In the genomic region with DNA sequence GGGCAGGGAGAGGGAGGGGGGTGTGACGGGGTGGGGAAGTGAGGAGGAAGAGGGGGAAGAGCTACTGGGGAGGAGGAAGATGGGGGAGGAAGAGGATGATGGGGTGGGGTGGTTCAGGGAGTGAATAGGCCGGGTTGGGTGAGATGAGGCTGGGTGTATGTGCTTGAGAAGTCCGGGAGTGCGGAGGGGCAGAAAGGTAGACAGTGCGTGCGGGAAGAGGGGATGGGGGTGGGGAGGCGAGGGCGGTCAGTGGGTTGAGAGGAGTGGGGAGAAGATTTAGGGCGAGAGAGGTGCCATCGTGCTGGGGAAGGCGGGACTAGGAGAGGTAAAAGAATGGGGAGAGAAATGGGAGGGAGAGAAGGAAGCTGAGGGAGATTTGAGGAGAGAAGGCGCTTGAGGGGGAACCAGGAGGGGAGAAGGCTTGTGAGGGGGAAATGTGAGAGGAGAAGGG, we compare ENCODE assay signal across 8 cellular contexts. TPM values are rescaled to one million over a fixed set of nuclear protein-coding genes. Genes with fewer than 3 reads are reported as not detected.
DNase-seq lines count a peak whose midpoint lies in the region; ATAC-seq, FAIRE-seq and TF ChIP-seq lines count a peak whose summit lies in the region.

No MANE protein-coding gene starts in this region.

- H3K9ac ChIP-seq in astrocyte (ENCODE audit: low read length) = peak overlapping the region; percentile 72

- H3K27ac ChIP-seq in GM23338 (ENCODE audit: low read depth) = no peak overlapping the region
- H3K27ac ChIP-seq in astrocyte (ENCODE audit: low read depth, low read length) = no peak overlapping the region
- peak overlapping the region; percentile 53 to 74 (median 72) for H3K27ac ChIP-seq in gastrocnemius medialis

- CTCF ChIA-PET in activated CD4-positive, alpha-beta memory T cell treated with anti-CD3 and anti-CD28 coated beads for 36 hours (lab: Charles Lee) = interaction anchor here (0.6 to 2.0 kb wide), 5 partner anchors 8 to 601 kb away, joined by 3 to 13 read pairs (median 4); no protein-coding TSS in a partner anchor
- CTCF ChIA-PET in GM10248 (lab: Yijun Ruan, JAX) = interaction anchor here (0.7 to 4.9 kb wide), 8 partner anchors 9 to 449 kb away, joined by 3 to 39 read pairs (median 4); no protein-coding TSS in a partner anchor

- DNase-seq in GM23338 (ENCODE audit: low spot score) = peak; percentile 64
- no peak for DNase-seq in astrocyte (ENCODE audit: low read depth)
- DNase-seq in iPS DF 4.7 (ENCODE audit: extremely low read depth, low spot score) = peak; percentile 16
- no peak for DNase-seq in gastrocnemius medialis
- no peak for DNase-seq in activated CD4-positive, alpha-beta memory T cell treated with anti-CD3 and anti-CD28 coated beads for 36 hours
- DNase-seq in GM10248 (ENCODE audit: extremely low spot score) = no peak
- no peak for DNase-seq in stimulated activated CD4-positive, alpha-beta T cell treated with anti-CD3 and anti-CD28 coated beads, Interleukin-2, amount 100 ng/mL, for 24 hours
- DNase-seq in DMS53 treated with DMSO at 0.1 percent for 48 hours (lab: John Stamatoyannopoulos, UW; ENCODE audit: unreplicated experiment) = no peak

- H3K9me3 Mint-ChIP-seq in GM23338 (peaks cover 18% of the 10 kb centered on the region; the same call in 2 of the 3 replicates), astrocyte (ENCODE audit: unreplicated experiment) (peaks cover 2% of the 10 kb centered on the region)
- peaks cover 2% of the 10 kb centered on the region for H3K9me3 Mint-ChIP-seq in activated CD4-positive, alpha-beta memory T cell treated with anti-CD3 and anti-CD28 coated beads for 36 hours

- H3K9me2 ChIP-seq in GM23338 (ENCODE audit: insufficient read depth) = no peaks in the 10 kb centered on the region; the same call in 1 of the 2 replicates

- H3K4me3 Mint-ChIP-seq in GM23338 (peak overlapping the region; percentile 72), astrocyte (ENCODE audit: unreplicated experiment) (no peak overlapping the region)
- no peak overlapping the region for H3K4me3 Mint-ChIP-seq in activated CD4-positive, alpha-beta memory T cell treated with anti-CD3 and anti-CD28 coated beads for 36 hours

- peak overlapping the region; percentile 57; the same call in 1 of the 2 replicates for H3K27ac Mint-ChIP-seq in GM23338
- no peak overlapping the region for H3K27ac Mint-ChIP-seq in astrocyte (ENCODE audit: unreplicated experiment)
- H3K27ac Mint-ChIP-seq in activated CD4-positive, alpha-beta memory T cell treated with anti-CD3 and anti-CD28 coated beads for 36 hours = no peak overlapping the region

- ATAC-seq in GM23338 = peak; percentile 73
- no peak for ATAC-seq in gastrocnemius medialis

- H3K4me1 Mint-ChIP-seq in GM23338 = peaks cover 14% of the 10 kb centered on the region; the same call in 2 of the 3 replicates
- peaks cover 10% of the 10 kb centered on the region for H3K4me1 Mint-ChIP-seq in astrocyte (ENCODE audit: low read depth, unreplicated experiment)
- H3K4me1 Mint-ChIP-seq in activated CD4-positive, alpha-beta memory T cell treated with anti-CD3 and anti-CD28 coated beads for 36 hours (ENCODE audit: low read depth) = peaks cover 30% of the 10 kb centered on the region

- no peak for FAIRE-seq in astrocyte (lab: Jason Lieb, UNC)

- H3K4me1 ChIP-seq in GM23338 (ENCODE audit: insufficient read depth) (peaks cover 6% of the 10 kb centered on the region), astrocyte (ENCODE audit: insufficient read depth, low read length) (peaks cover 7% of the 10 kb centered on the region), gastrocnemius medialis (peaks cover 6% of the 10 kb centered on the region in 2 donors)

- in situ Hi-C loops in gastrocnemius medialis (cut with MboI; ENCODE audit: low sequenced_read_pairs in 4 of 4) = no loop called here

- H3K36me3 ChIP-seq in GM23338 (ENCODE audit: insufficient read depth) = no peaks in the 10 kb centered on the region
- no peaks in the 10 kb centered on the region for H3K36me3 ChIP-seq in astrocyte (ENCODE audit: insufficient read depth, low read length)
- no peaks in the 10 kb centered on the region for H3K36me3 ChIP-seq in gastrocnemius medialis

- H2AFZ ChIP-seq in GM23338 (peak overlapping the region; percentile 87), astrocyte (ENCODE audit: low read depth, low read length) (peak overlapping the region; percentile 96)

- peaks cover 3% of the 10 kb centered on the region for H3K27me3 Mint-ChIP-seq in GM23338 (ENCODE audit: insufficient read depth, low read depth, poor library complexity)
- no peaks in the 10 kb centered on the region for H3K27me3 Mint-ChIP-seq in astrocyte (ENCODE audit: low read depth, unreplicated experiment)
- peaks cover 15% of the 10 kb centered on the region for H3K27me3 Mint-ChIP-seq in activated CD4-positive, alpha-beta memory T cell treated with anti-CD3 and anti-CD28 coated beads for 36 hours

- H3K79me2 ChIP-seq in GM23338 (replicated peaks; ENCODE audit: insufficient read depth) (peaks cover 27% of the 10 kb centered on the region), astrocyte (ENCODE audit: insufficient read depth, low read length) (no peaks in the 10 kb centered on the region)

- H3K27me3 ChIP-seq in GM23338 (ENCODE audit: insufficient read depth) (no peaks in the 10 kb centered on the region), astrocyte (ENCODE audit: insufficient read depth, low read length) (no peaks in the 10 kb centered on the region), gastrocnemius medialis (peaks cover 5 to 11% (median 7%) of the 10 kb centered on the region in 3 donors)

- H3F3A ChIP-seq in GM23338 (replicated peaks; ENCODE audit: low read depth) = no peaks in the 10 kb centered on the region

- peak overlapping the region; percentile 82 for H3K4me2 ChIP-seq in GM23338
- H3K4me2 ChIP-seq in astrocyte (ENCODE audit: low read length) = peak overlapping the region; percentile 88

- H3K9me3 ChIP-seq in astrocyte (ENCODE audit: insufficient read depth, low read depth, low read length) (no peaks in the 10 kb centered on the region), gastrocnemius medialis (no peaks in the 10 kb centered on the region)

- H3K36me3 Mint-ChIP-seq in GM23338 (ENCODE audit: low read depth) = peaks cover 10% of the 10 kb centered on the region; the same call in 2 of the 3 replicates
- H3K36me3 Mint-ChIP-seq in astrocyte (ENCODE audit: low read depth, unreplicated experiment) = no peaks in the 10 kb centered on the region
- no peaks in the 10 kb centered on the region for H3K36me3 Mint-ChIP-seq in activated CD4-positive, alpha-beta memory T cell treated with anti-CD3 and anti-CD28 coated beads for 36 hours

- TF ChIP-seq CTCF in GM23338 (conservative IDR thresholded peaks at IDR 0.05; ENCODE audit: low read depth in 2 of 2) (no peak), astrocyte (IDR thresholded peaks at IDR 0.05; ENCODE audit: insufficient read depth, low read depth, low read length) (no peak), gastrocnemius medialis (IDR thresholded peaks at IDR 0.05 in 4 of 5, conservative IDR thresholded peaks at IDR 0.05 in 1 of 5) (no peak), GM10248 (IDR thresholded peaks at IDR 0.05; ENCODE audit: control extremely low read depth, extremely low read depth, low read depth, missing control alignments) (no peak)

- POLR2A ChIA-PET in activated CD4-positive, alpha-beta memory T cell treated with anti-CD3 and anti-CD28 coated beads for 36 hours (lab: Charles Lee) = no interaction called here
- POLR2A ChIA-PET in GM10248 (lab: Yijun Ruan, JAX) = interaction anchor here (0.6 kb wide), 1 partner anchor 1033 kb away, joined by 6 read pairs; no protein-coding TSS in a partner anchor

- H4K20me1 ChIP-seq in GM23338 (replicated peaks; ENCODE audit: insufficient read depth) (no peaks in the 10 kb centered on the region), astrocyte (ENCODE audit: insufficient read depth, low read length) (no peaks in the 10 kb centered on the region)

- TF ChIP-seq POLR2A in gastrocnemius medialis (IDR thresholded peaks at IDR 0.05) = no peak

- H3K4me3 ChIP-seq in GM23338 = peak overlapping the region; percentile 62
- peak overlapping the region; percentile 50 for H3K4me3 ChIP-seq in astrocyte (ENCODE audit: insufficient read depth, low read depth, low read length)
- peak overlapping the region; percentile 32 to 46 (median 38) for H3K4me3 ChIP-seq in gastrocnemius medialis

- intact Hi-C loops in gastrocnemius medialis (cut with DNase I; ENCODE audit: low total_unique reads) = loop anchor here (10.0 kb wide), 1 partner anchor 140 kb away; no protein-coding TSS in a partner anchor
- intact Hi-C loops in activated CD4-positive, alpha-beta memory T cell treated with anti-CD3 and anti-CD28 coated beads for 36 hours (cut with micrococcal nuclease) = loop anchor here (1.0 to 10.0 kb wide), 3 partner anchors 13 to 140 kb away; no protein-coding TSS in a partner anchor

TF ChIP-seq in GM23338, 12 proteins besides CTCF, POLR2A, EP300 and RAD21 (continues in another document):
- no peak for TF ChIP-seq ZNF114 (CRISPR knock-in tag; IDR thresholded peaks at IDR 0.05)
- TF ChIP-seq, protein P1, sequence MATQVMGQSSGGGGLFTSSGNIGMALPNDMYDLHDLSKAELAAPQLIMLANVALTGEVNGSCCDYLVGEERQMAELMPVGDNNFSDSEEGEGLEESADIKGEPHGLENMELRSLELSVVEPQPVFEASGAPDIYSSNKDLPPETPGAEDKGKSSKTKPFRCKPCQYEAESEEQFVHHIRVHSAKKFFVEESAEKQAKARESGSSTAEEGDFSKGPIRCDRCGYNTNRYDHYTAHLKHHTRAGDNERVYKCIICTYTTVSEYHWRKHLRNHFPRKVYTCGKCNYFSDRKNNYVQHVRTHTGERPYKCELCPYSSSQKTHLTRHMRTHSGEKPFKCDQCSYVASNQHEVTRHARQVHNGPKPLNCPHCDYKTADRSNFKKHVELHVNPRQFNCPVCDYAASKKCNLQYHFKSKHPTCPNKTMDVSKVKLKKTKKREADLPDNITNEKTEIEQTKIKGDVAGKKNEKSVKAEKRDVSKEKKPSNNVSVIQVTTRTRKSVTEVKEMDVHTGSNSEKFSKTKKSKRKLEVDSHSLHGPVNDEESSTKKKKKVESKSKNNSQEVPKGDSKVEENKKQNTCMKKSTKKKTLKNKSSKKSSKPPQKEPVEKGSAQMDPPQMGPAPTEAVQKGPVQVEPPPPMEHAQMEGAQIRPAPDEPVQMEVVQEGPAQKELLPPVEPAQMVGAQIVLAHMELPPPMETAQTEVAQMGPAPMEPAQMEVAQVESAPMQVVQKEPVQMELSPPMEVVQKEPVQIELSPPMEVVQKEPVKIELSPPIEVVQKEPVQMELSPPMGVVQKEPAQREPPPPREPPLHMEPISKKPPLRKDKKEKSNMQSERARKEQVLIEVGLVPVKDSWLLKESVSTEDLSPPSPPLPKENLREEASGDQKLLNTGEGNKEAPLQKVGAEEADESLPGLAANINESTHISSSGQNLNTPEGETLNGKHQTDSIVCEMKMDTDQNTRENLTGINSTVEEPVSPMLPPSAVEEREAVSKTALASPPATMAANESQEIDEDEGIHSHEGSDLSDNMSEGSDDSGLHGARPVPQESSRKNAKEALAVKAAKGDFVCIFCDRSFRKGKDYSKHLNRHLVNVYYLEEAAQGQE (IDR thresholded peaks at IDR 0.05; ENCODE audit: unreplicated experiment) = no peak

RNA-seq across cellular contexts. Expression of a gene that starts 30.9 kb away (rescaled TPM):
- 2.8 and 3.5 TPM in 2 replicates for total RNA-seq in GM23338 (2014; rRNA removed; shearing (Covaris generic))
- polyA plus RNA-seq in GM23338 (2016; fragmentation: Nextera tagmentation; extraction: Ambion mirVana) = 2.6 and 2.7 TPM in 2 replicates
- total RNA-seq in astrocyte (0.57 and 0.60 TPM in 2 replicates), gastrocnemius medialis (10 to 100 TPM in 3 of 4 donors, 1 to 10 TPM in 1; 6.8 to 21.1 (median 14.8) TPM)
- total RNA-seq in activated CD4-positive, alpha-beta memory T cell treated with anti-CD3 and anti-CD28 coated beads for 36 hours = under 1 TPM; 0.31 to 0.51 TPM

Comparison
In these comparisons a context has a peak if more than half of its experiments do, and no peak if none do; other contexts are left out.
1. DNase-seq: peak in GM23338 (single experiment) and iPS DF 4.7 (single experiment); none in astrocyte (single experiment), gastrocnemius medialis (0 of 2), activated CD4-positive, alpha-beta memory T cell treated with anti-CD3 and anti-CD28 coated beads for 36 hours (single experiment), GM10248 (single experiment), stimulated activated CD4-positive, alpha-beta T cell treated with anti-CD3 and anti-CD28 coated beads, Interleukin-2, amount 100 ng/mL, for 24 hours (0 of 2) and DMS53 treated with DMSO at 0.1 percent for 48 hours (single experiment).
2. H3K27ac ChIP-seq: peak in gastrocnemius medialis (4 of 4); none in GM23338 (single experiment) and astrocyte (single experiment).
3. Peak in every context shown above with its lines, with median percentiles within 50 percentile points of each other: H3K4me3 ChIP-seq.